8 cellular contexts compared by ENCODE assay signal in the genomic region with DNA sequence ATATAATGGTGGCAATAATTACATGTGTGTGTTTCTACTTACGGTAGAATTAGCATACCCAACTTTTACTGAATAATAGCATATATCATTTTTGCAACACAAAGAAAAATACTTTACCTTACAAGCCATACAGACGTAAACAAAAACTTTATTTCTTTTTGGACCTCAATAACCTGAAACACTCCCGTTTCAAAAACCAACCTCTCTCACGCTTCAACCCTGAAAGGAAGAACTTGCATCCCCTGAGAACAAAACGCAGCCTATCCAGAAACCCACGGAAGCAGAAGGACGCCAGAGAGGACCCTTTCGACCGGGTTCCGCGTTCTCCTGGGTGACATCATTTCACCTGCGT. TPM values are rescaled to one million over a fixed set of nuclear protein-coding genes. Genes with fewer than 3 reads are reported as not detected.
DNase-seq lines count a peak whose midpoint lies in the region; TF ChIP-seq lines count a peak whose summit lies in the region.

A gene (minus strand): TSS at position 290 of the 352 bp plus-strand sequence. CDS start 161 bp downstream, at position 129.

- H3K4me3 ChIP-seq in adipocyte (ENCODE audit: low read length) (peak within 1 kb of the TSS; percentile 95), hepatocyte (peak within 1 kb of the TSS; percentile 92), skin epidermis (peak within 1 kb of the TSS; percentile 74 to 96 (median 88))

- H3K4me1 ChIP-seq in adipocyte (ENCODE audit: control insufficient read depth, insufficient read depth, low read length) (peaks cover 32% of the 10 kb centered on the region), hepatocyte (ENCODE audit: insufficient read depth) (peaks cover 17% of the 10 kb centered on the region)

- peaks cover 39% of the 10 kb centered on the region for H4K20me1 ChIP-seq in hepatocyte (ENCODE audit: insufficient read depth, poor library complexity, severe bottlenecking)

- H3K4me2 ChIP-seq in hepatocyte: peak within 1 kb of the TSS; percentile 93

- peak within 1 kb of the TSS; percentile 88 for H2AFZ ChIP-seq in hepatocyte

- H3K36me3 ChIP-seq in adipocyte (ENCODE audit: control insufficient read depth, insufficient read depth, low read length, severe bottlenecking): peaks cover 5% of the 10 kb centered on the region
- no peaks in the 10 kb centered on the region for H3K36me3 ChIP-seq in hepatocyte (replicated peaks; ENCODE audit: insufficient read depth, low read depth)

- TF ChIP-seq CTCF in hepatocyte (IDR thresholded peaks at IDR 0.05; ENCODE audit: poor library complexity): no peak

- peaks cover 62% of the 10 kb centered on the region for H3K79me2 ChIP-seq in hepatocyte

- H3K27me3 ChIP-seq in adipocyte (replicated peaks; ENCODE audit: control insufficient read depth, insufficient read depth, low read length) (no peaks in the 10 kb centered on the region), hepatocyte (no peaks in the 10 kb centered on the region)

- WGBS in hepatocyte (ENCODE audit: low lambda C conversion rate, missing lambda C conversion rate): under 1% methylated on average over 12 of the region's 12 CpGs

- no peaks in the 10 kb centered on the region for H3K9me2 ChIP-seq in hepatocyte (replicated peaks; ENCODE audit: insufficient read depth)

- DNase-seq in activated T-cell treated with anti-CD3 and anti-CD28 coated beads for 1 hour (ENCODE audit: low read depth): peak; percentile 44
- DNase-seq in activated T-cell treated with anti-CD3 and anti-CD28 coated beads, Interleukin-2, amount 50 U/mL, for 1 hour: no peak
- no peak for DNase-seq in adipocyte (ENCODE audit: low read depth)
- no peak for DNase-seq in hepatocyte (ENCODE audit: low spot score)
- DNase-seq in GM03348 (ENCODE audit: low spot score): no peak
- no peak for DNase-seq in DMS53 (lab: John Stamatoyannopoulos, UW)
- DNase-seq in NCI-H1048 (lab: John Stamatoyannopoulos, UW): no peak

- H3K9me3 ChIP-seq in adipocyte (ENCODE audit: control insufficient read depth, low read length) (no peaks in the 10 kb centered on the region), hepatocyte (ENCODE audit: low read depth) (no peaks in the 10 kb centered on the region)

- H3K9ac ChIP-seq in adipocyte (ENCODE audit: low read length): peak within 1 kb of the TSS; percentile 95

- H3K27ac ChIP-seq in hepatocyte (peak within 1 kb of the TSS; percentile 95), skin epidermis (peak within 1 kb of the TSS; percentile 58 to 98 (median 91))

RNA-seq across cellular contexts. Expression of the gene that starts here (rescaled TPM):
- 23.7 and 25.7 TPM in 2 replicates for total RNA-seq in hepatocyte
- 8.1 and 8.7 TPM in 2 replicates for polyA plus RNA-seq in hepatocyte
